ENCODE assay signal across 8 cellular contexts in the genomic region with DNA sequence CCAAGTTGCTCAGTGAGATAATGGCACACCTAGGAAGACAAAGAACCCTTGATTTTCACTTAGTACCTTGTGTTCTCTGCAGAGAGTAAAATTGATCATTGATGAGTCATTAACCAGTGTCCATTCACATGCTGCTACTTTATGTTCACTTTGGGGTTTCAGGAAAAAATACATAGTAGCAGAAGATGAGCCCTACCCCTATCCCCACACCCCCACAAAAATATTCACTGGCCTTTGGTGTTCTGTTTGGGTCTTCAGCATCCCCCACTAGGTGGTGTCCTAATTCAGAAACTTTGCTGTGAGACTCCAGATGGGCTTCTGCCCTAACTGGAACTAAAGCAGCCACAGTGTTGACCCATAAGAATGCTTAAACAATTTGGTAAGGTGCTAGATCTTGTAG.
DNase-seq lines count a peak whose midpoint lies in the region; ATAC-seq and TF ChIP-seq lines count a peak whose summit lies in the region.

No MANE protein-coding gene starts in this region.

- no peak overlapping the region for H3K9ac ChIP-seq in SU-DHL-6 (ENCODE audit: low read length)

- TF ChIP-seq POLR2A in prostate gland (IDR thresholded peaks at IDR 0.05) = no peak

- no peak overlapping the region for H2AFZ ChIP-seq in SU-DHL-6 (ENCODE audit: low read depth, low read length, severe bottlenecking)

- peaks cover 19% of the 10 kb centered on the region; the same call in 1 of the 2 replicates for H3F3A ChIP-seq in SU-DHL-6 (ENCODE audit: insufficient read depth)

- peaks cover 66% of the 10 kb centered on the region for H3K79me2 ChIP-seq in SU-DHL-6 (ENCODE audit: insufficient read depth, low read length)

- H3K9me2 ChIP-seq in SU-DHL-6 (replicated peaks; ENCODE audit: insufficient read depth, low read length) = no peaks in the 10 kb centered on the region

- TF ChIP-seq CTCF in SU-DHL-6 (IDR thresholded peaks at IDR 0.05; ENCODE audit: insufficient read depth, low read length, poor library complexity, severe bottlenecking) (peak; percentile 64), prostate gland (IDR thresholded peaks at IDR 0.05) (peak in 3 of 4 experiments; percentile 29 to 32 (median 31))

- no peaks in the 10 kb centered on the region; the same call in 1 of the 2 replicates for H4K20me1 ChIP-seq in SU-DHL-6 (ENCODE audit: low read depth, low read length)

- peak; percentile 42 for DNase-seq in activated naive CD4-positive, alpha-beta T cell treated with anti-CD3 and anti-CD28 coated beads for 36 hours
- DNase-seq in activated naive CD4-positive, alpha-beta T cell treated with anti-CD3 and anti-CD28 coated beads, Interleukin-2, amount 50 U/mL, for 16 hours = no peak
- peak; percentile 75 for DNase-seq in fibroblast of peridontal ligament (ENCODE audit: extremely low read depth)
- DNase-seq in prostate gland (ENCODE audit: low spot score) = no peak
- DNase-seq in effector CD4-positive, alpha-beta T cell = no peak
- DNase-seq in stimulated activated CD4-positive, alpha-beta T cell treated with anti-CD3 and anti-CD28 coated beads, Interleukin-2, amount 100 ng/mL, for 48 hours = no peak

- H3K27me3 ChIP-seq in SU-DHL-6 (ENCODE audit: low read length) (no peaks in the 10 kb centered on the region), prostate gland (replicated peaks; ENCODE audit: insufficient read depth) (no peaks in the 10 kb centered on the region)

- no peaks in the 10 kb centered on the region for H3K27me3 Mint-ChIP-seq in activated naive CD4-positive, alpha-beta T cell treated with anti-CD3 and anti-CD28 coated beads for 36 hours (ENCODE audit: low read depth)

- H3K4me2 ChIP-seq in SU-DHL-6 (ENCODE audit: low read depth, low read length, poor library complexity, severe bottlenecking) = no peak overlapping the region

- no peak overlapping the region for H3K27ac ChIP-seq in SU-DHL-6 (ENCODE audit: low read depth, low read length)
- no peak overlapping the region for H3K27ac ChIP-seq in prostate gland

- H3K4me1 ChIP-seq in prostate gland (replicated peaks) = no peaks in the 10 kb centered on the region

- CTCF ChIA-PET in activated naive CD4-positive, alpha-beta T cell treated with anti-CD3 and anti-CD28 coated beads for 36 hours (lab: Charles Lee) = interaction anchor here (0.6 to 1.0 kb wide), 2 partner anchors 12 to 222 kb away, joined by 3 to 4 read pairs; no protein-coding TSS in a partner anchor

- no peak overlapping the region for H3K4me3 Mint-ChIP-seq in activated naive CD4-positive, alpha-beta T cell treated with anti-CD3 and anti-CD28 coated beads for 36 hours

- H3K36me3 ChIP-seq in SU-DHL-6 (ENCODE audit: low read length) (peaks cover 14% of the 10 kb centered on the region; the same call in 1 of the 2 replicates), prostate gland (no peaks in the 10 kb centered on the region)

- peak; percentile 72 for ATAC-seq in HG02938 (IDR thresholded peaks at IDR 0.05; ENCODE audit: unreplicated experiment)

- no peaks in the 10 kb centered on the region for H3K9me3 Mint-ChIP-seq in activated naive CD4-positive, alpha-beta T cell treated with anti-CD3 and anti-CD28 coated beads for 36 hours

- H3K27ac Mint-ChIP-seq in activated naive CD4-positive, alpha-beta T cell treated with anti-CD3 and anti-CD28 coated beads for 36 hours = no peak overlapping the region

- H3K4me1 Mint-ChIP-seq in activated naive CD4-positive, alpha-beta T cell treated with anti-CD3 and anti-CD28 coated beads for 36 hours (ENCODE audit: low read depth) = peaks cover 26% of the 10 kb centered on the region

- no peaks in the 10 kb centered on the region for H3K9me3 ChIP-seq in SU-DHL-6 (ENCODE audit: insufficient read depth, low read length)
- H3K9me3 ChIP-seq in prostate gland = no peaks in the 10 kb centered on the region

- H3K4me3 ChIP-seq in SU-DHL-6 (ENCODE audit: insufficient read depth, low read length, poor library complexity, severe bottlenecking) = no peak overlapping the region
- H3K4me3 ChIP-seq in prostate gland = no peak overlapping the region

- H3K36me3 Mint-ChIP-seq in activated naive CD4-positive, alpha-beta T cell treated with anti-CD3 and anti-CD28 coated beads for 36 hours (ENCODE audit: low read depth) = peaks cover 7% of the 10 kb centered on the region

- intact Hi-C loops in activated naive CD4-positive, alpha-beta T cell treated with anti-CD3 and anti-CD28 coated beads for 36 hours (cut with micrococcal nuclease) = loop anchor here (1.0 to 5.0 kb wide), 4 partner anchors 108 to 225 kb away; partner anchors contain the start of gene KLHL25
- intact Hi-C loops in prostate gland (cut with DNase I) = loop anchor here (5.0 kb wide), 2 partner anchors 91 to 111 kb away; no protein-coding TSS in a partner anchor

Comparison
In these comparisons a context has a peak if more than half of its experiments do, and no peak if none do; other contexts are left out.
1. DNase-seq: peak in activated naive CD4-positive, alpha-beta T cell treated with anti-CD3 and anti-CD28 coated beads for 36 hours (single experiment) and fibroblast of peridontal ligament (single experiment); none in activated naive CD4-positive, alpha-beta T cell treated with anti-CD3 and anti-CD28 coated beads, Interleukin-2, amount 50 U/mL, for 16 hours (single experiment), prostate gland (single experiment), effector CD4-positive, alpha-beta T cell (single experiment) and stimulated activated CD4-positive, alpha-beta T cell treated with anti-CD3 and anti-CD28 coated beads, Interleukin-2, amount 100 ng/mL, for 48 hours (0 of 2).